1 cellular context compared by ENCODE assay signal in genomic region chr11:61660997-61661396, GRCh38.
TF ChIP-seq lines count a peak whose summit lies in the region.

No MANE protein-coding gene starts in this region.

TF ChIP-seq in WTC11, 78 proteins besides CTCF, POLR2A, EP300 and RAD21 (continued from another document):
- peak; percentile 43; the same call in 1 of the 2 replicates for TF ChIP-seq USF2 (CRISPR knock-in tag; IDR thresholded peaks at IDR 0.05)
